Comparison of ENCODE assay signal across 1 cellular context in the genomic region with DNA sequence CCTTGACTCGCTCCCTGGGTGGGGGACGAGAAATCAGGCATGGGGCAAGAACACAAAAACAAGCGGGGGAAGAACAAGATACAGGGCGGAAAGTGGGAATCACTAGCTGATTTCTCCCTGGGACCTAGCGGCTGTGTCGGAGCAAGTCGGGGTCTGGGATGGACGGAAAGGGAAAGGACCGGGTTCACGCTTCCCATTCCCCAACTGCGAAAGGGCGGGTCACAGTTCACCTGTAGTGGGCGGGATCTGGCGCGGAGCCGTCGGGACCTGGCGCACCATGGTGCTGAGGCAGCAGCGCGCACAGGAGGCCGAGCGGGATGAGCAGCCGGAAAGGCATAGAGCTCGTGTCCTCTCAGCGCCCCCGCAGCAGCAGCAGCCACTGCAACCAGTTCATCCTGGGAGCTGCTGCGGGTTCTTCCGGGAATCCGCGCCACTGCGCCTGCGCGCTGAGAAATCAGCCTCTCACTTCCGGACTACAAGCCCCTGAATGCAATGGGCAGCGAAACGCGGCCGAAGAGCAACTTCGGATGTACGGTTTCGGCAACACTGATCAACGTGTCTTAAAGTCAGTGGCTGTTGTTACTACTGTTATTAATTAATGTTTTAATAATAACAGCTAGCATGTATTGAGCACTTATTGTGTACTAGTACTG.
A peak's percentile ranks its signal among the peaks of the same experiment; 100 is the strongest.
TF ChIP-seq lines count a peak whose summit lies in the region.

A gene with protein sequence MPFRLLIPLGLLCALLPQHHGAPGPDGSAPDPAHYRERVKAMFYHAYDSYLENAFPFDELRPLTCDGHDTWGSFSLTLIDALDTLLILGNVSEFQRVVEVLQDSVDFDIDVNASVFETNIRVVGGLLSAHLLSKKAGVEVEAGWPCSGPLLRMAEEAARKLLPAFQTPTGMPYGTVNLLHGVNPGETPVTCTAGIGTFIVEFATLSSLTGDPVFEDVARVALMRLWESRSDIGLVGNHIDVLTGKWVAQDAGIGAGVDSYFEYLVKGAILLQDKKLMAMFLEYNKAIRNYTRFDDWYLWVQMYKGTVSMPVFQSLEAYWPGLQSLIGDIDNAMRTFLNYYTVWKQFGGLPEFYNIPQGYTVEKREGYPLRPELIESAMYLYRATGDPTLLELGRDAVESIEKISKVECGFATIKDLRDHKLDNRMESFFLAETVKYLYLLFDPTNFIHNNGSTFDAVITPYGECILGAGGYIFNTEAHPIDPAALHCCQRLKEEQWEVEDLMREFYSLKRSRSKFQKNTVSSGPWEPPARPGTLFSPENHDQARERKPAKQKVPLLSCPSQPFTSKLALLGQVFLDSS (minus strand): TSS at position 415 of the 653 bp plus-strand sequence. CDS start 78 bp downstream, at position 337.

TF ChIP-seq in K562, 482 proteins besides CTCF, POLR2A, EP300 and RAD21 (continued from another document and continues in another):
- TF ChIP-seq, protein P1, sequence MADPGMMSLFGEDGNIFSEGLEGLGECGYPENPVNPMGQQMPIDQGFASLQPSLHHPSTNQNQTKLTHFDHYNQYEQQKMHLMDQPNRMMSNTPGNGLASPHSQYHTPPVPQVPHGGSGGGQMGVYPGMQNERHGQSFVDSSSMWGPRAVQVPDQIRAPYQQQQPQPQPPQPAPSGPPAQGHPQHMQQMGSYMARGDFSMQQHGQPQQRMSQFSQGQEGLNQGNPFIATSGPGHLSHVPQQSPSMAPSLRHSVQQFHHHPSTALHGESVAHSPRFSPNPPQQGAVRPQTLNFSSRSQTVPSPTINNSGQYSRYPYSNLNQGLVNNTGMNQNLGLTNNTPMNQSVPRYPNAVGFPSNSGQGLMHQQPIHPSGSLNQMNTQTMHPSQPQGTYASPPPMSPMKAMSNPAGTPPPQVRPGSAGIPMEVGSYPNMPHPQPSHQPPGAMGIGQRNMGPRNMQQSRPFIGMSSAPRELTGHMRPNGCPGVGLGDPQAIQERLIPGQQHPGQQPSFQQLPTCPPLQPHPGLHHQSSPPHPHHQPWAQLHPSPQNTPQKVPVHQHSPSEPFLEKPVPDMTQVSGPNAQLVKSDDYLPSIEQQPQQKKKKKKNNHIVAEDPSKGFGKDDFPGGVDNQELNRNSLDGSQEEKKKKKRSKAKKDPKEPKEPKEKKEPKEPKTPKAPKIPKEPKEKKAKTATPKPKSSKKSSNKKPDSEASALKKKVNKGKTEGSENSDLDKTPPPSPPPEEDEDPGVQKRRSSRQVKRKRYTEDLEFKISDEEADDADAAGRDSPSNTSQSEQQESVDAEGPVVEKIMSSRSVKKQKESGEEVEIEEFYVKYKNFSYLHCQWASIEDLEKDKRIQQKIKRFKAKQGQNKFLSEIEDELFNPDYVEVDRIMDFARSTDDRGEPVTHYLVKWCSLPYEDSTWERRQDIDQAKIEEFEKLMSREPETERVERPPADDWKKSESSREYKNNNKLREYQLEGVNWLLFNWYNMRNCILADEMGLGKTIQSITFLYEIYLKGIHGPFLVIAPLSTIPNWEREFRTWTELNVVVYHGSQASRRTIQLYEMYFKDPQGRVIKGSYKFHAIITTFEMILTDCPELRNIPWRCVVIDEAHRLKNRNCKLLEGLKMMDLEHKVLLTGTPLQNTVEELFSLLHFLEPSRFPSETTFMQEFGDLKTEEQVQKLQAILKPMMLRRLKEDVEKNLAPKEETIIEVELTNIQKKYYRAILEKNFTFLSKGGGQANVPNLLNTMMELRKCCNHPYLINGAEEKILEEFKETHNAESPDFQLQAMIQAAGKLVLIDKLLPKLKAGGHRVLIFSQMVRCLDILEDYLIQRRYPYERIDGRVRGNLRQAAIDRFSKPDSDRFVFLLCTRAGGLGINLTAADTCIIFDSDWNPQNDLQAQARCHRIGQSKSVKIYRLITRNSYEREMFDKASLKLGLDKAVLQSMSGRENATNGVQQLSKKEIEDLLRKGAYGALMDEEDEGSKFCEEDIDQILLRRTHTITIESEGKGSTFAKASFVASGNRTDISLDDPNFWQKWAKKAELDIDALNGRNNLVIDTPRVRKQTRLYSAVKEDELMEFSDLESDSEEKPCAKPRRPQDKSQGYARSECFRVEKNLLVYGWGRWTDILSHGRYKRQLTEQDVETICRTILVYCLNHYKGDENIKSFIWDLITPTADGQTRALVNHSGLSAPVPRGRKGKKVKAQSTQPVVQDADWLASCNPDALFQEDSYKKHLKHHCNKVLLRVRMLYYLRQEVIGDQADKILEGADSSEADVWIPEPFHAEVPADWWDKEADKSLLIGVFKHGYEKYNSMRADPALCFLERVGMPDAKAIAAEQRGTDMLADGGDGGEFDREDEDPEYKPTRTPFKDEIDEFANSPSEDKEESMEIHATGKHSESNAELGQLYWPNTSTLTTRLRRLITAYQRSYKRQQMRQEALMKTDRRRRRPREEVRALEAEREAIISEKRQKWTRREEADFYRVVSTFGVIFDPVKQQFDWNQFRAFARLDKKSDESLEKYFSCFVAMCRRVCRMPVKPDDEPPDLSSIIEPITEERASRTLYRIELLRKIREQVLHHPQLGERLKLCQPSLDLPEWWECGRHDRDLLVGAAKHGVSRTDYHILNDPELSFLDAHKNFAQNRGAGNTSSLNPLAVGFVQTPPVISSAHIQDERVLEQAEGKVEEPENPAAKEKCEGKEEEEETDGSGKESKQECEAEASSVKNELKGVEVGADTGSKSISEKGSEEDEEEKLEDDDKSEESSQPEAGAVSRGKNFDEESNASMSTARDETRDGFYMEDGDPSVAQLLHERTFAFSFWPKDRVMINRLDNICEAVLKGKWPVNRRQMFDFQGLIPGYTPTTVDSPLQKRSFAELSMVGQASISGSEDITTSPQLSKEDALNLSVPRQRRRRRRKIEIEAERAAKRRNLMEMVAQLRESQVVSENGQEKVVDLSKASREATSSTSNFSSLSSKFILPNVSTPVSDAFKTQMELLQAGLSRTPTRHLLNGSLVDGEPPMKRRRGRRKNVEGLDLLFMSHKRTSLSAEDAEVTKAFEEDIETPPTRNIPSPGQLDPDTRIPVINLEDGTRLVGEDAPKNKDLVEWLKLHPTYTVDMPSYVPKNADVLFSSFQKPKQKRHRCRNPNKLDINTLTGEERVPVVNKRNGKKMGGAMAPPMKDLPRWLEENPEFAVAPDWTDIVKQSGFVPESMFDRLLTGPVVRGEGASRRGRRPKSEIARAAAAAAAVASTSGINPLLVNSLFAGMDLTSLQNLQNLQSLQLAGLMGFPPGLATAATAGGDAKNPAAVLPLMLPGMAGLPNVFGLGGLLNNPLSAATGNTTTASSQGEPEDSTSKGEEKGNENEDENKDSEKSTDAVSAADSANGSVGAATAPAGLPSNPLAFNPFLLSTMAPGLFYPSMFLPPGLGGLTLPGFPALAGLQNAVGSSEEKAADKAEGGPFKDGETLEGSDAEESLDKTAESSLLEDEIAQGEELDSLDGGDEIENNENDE (IDR thresholded peaks at IDR 0.05; ENCODE audit: low read depth, low read length), result no peak
- TF ChIP-seq KLF16 (IDR thresholded peaks at IDR 0.05) (no peak), BCOR (IDR thresholded peaks at IDR 0.05) (no peak), NRF1 (conservative IDR thresholded peaks at IDR 0.05 in 1 of 2, IDR thresholded peaks at IDR 0.05 in 1 of 2) (peak; percentile 97 to 98), LCOR (CRISPR knock-in tag; IDR thresholded peaks at IDR 0.05) (peak; percentile 81; the same call in 1 of the 2 replicates), TAF7 (tag; IDR thresholded peaks at IDR 0.05) (no peak; the same call in 1 of the 2 replicates), RBM34 (IDR thresholded peaks at IDR 0.05; ENCODE audit: borderline replicate concordance, insufficient read depth, low read length) (no peak), KLF10 (CRISPR knock-in tag; IDR thresholded peaks at IDR 0.05) (no peak), OTX1 (CRISPR knock-in tag; IDR thresholded peaks at IDR 0.05) (no peak), FOXA1 (IDR thresholded peaks at IDR 0.05; ENCODE audit: borderline replicate concordance) (no peak), SMARCC2 (IDR thresholded peaks at IDR 0.05; ENCODE audit: low read depth) (no peak), NFIC (IDR thresholded peaks at IDR 0.05) (peak; percentile 65), SRSF1 (IDR thresholded peaks at IDR 0.05; ENCODE audit: low read depth, low read length) (no peak), KAT8 (IDR thresholded peaks at IDR 0.05; ENCODE audit: low read depth) (no peak)
- TF ChIP-seq, protein P2, sequence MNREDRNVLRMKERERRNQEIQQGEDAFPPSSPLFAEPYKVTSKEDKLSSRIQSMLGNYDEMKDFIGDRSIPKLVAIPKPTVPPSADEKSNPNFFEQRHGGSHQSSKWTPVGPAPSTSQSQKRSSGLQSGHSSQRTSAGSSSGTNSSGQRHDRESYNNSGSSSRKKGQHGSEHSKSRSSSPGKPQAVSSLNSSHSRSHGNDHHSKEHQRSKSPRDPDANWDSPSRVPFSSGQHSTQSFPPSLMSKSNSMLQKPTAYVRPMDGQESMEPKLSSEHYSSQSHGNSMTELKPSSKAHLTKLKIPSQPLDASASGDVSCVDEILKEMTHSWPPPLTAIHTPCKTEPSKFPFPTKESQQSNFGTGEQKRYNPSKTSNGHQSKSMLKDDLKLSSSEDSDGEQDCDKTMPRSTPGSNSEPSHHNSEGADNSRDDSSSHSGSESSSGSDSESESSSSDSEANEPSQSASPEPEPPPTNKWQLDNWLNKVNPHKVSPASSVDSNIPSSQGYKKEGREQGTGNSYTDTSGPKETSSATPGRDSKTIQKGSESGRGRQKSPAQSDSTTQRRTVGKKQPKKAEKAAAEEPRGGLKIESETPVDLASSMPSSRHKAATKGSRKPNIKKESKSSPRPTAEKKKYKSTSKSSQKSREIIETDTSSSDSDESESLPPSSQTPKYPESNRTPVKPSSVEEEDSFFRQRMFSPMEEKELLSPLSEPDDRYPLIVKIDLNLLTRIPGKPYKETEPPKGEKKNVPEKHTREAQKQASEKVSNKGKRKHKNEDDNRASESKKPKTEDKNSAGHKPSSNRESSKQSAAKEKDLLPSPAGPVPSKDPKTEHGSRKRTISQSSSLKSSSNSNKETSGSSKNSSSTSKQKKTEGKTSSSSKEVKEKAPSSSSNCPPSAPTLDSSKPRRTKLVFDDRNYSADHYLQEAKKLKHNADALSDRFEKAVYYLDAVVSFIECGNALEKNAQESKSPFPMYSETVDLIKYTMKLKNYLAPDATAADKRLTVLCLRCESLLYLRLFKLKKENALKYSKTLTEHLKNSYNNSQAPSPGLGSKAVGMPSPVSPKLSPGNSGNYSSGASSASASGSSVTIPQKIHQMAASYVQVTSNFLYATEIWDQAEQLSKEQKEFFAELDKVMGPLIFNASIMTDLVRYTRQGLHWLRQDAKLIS (CRISPR knock-in tag; IDR thresholded peaks at IDR 0.05), result no peak
- TF ChIP-seq, protein P3, sequence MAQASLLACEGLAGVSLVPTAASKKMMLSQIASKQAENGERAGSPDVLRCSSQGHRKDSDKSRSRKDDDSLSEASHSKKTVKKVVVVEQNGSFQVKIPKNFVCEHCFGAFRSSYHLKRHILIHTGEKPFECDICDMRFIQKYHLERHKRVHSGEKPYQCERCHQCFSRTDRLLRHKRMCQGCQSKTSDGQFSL (CRISPR knock-in tag; IDR thresholded peaks at IDR 0.05), result 0 out of 2 replicates have a peak, but pooled peaks have one; percentile 63
- TF ChIP-seq, protein P3 (tag; IDR thresholded peaks at IDR 0.05), result no peak
- TF ChIP-seq, protein P4, sequence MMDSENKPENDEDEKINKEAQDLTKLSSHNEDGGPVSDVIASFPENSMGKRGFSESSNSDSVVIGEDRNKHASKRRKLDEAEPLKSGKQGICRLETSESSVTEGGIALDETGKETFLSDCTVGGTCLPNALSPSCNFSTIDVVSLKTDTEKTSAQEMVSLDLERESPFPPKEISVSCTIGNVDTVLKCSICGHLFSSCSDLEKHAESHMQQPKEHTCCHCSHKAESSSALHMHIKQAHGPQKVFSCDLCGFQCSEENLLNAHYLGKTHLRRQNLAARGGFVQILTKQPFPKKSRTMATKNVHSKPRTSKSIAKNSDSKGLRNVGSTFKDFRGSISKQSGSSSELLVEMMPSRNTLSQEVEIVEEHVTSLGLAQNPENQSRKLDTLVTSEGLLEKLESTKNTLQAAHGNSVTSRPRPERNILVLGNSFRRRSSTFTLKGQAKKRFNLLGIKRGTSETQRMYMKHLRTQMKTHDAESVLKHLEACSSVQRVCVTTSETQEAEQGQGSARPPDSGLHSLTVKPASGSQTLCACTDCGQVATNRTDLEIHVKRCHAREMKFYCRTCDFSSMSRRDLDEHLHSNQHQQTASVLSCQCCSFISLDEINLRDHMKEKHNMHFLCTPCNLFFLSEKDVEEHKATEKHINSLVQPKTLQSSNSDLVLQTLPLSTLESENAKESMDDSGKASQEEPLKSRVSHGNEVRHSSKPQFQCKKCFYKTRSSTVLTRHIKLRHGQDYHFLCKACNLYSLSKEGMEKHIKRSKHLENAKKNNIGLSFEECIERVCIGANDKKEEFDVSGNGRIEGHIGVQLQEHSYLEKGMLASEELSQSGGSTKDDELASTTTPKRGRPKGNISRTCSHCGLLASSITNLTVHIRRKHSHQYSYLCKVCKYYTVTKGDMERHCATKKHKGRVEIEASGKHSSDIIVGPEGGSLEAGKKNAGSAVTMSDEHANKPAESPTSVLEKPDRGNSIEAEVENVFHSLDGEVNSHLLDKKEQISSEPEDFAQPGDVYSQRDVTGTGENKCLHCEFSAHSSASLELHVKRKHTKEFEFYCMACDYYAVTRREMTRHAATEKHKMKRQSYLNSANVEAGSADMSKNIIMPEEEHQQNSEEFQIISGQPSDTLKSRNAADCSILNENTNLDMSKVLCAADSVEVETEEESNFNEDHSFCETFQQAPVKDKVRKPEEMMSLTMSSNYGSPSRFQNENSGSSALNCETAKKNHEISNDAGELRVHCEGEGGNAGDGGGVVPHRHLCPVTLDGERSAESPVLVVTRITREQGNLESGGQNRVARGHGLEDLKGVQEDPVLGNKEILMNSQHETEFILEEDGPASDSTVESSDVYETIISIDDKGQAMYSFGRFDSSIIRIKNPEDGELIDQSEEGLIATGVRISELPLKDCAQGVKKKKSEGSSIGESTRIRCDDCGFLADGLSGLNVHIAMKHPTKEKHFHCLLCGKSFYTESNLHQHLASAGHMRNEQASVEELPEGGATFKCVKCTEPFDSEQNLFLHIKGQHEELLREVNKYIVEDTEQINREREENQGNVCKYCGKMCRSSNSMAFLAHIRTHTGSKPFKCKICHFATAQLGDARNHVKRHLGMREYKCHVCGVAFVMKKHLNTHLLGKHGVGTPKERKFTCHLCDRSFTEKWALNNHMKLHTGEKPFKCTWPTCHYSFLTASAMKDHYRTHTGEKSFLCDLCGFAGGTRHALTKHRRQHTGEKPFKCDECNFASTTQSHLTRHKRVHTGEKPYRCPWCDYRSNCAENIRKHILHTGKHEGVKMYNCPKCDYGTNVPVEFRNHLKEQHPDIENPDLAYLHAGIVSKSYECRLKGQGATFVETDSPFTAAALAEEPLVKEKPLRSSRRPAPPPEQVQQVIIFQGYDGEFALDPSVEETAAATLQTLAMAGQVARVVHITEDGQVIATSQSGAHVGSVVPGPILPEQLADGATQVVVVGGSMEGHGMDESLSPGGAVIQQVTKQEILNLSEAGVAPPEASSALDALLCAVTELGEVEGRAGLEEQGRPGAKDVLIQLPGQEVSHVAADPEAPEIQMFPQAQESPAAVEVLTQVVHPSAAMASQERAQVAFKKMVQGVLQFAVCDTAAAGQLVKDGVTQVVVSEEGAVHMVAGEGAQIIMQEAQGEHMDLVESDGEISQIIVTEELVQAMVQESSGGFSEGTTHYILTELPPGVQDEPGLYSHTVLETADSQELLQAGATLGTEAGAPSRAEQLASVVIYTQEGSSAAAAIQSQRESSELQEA (IDR thresholded peaks at IDR 0.05; ENCODE audit: low read depth), result 0 out of 2 replicates have a peak, but pooled peaks have one; percentile 22
